Comparison of ENCODE assay signal across 8 cellular contexts in the genomic region with DNA sequence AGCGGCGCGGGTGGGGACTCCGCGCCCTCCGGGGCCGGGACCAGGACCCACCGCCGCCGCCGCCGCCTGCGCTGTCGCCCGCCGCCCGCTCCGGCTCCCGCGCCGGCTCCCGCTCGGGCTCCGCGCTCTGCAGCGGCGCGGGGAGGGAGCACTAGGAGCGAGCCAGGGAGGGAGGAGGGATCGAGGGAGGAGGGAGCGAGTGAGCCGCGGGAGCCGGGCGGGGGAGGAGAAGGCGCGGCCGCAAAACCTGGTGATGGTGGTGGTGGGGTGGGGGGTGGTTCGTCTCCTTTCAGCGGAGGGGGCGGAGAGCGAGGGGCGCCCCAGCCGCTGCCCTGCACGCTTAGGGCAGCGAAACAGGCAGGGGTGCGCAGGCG. TPM values are rescaled to one million over a fixed set of nuclear protein-coding genes. Genes with fewer than 3 reads are reported as not detected.
DNase-seq lines count a peak whose midpoint lies in the region; ATAC-seq and TF ChIP-seq lines count a peak whose summit lies in the region.

A gene with protein sequence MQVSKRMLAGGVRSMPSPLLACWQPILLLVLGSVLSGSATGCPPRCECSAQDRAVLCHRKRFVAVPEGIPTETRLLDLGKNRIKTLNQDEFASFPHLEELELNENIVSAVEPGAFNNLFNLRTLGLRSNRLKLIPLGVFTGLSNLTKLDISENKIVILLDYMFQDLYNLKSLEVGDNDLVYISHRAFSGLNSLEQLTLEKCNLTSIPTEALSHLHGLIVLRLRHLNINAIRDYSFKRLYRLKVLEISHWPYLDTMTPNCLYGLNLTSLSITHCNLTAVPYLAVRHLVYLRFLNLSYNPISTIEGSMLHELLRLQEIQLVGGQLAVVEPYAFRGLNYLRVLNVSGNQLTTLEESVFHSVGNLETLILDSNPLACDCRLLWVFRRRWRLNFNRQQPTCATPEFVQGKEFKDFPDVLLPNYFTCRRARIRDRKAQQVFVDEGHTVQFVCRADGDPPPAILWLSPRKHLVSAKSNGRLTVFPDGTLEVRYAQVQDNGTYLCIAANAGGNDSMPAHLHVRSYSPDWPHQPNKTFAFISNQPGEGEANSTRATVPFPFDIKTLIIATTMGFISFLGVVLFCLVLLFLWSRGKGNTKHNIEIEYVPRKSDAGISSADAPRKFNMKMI (minus strand): TSS at position 153 of the 374 bp plus-strand sequence. CDS start 597 bp downstream, outside the sequence.

- BruUV-seq in Caco-2 (replicated peaks; lab: Mats Ljungman, UMichigan) = no TSS peak

- H3K4me1 Mint-ChIP-seq in Caco-2 (ENCODE audit: low read depth, unreplicated experiment) (no peaks in the 10 kb centered on the region), natural killer cell (peaks cover 10 to 14% of the 10 kb centered on the region in 2 donors)

- CTCF ChIA-PET in Caco-2 (lab: Charles Lee) = interaction anchor here (0.6 to 2.2 kb wide), 23 partner anchors 9 to 636 kb away, joined by 3 to 34 read pairs (median 4); no protein-coding TSS in a partner anchor

- H3K27me3 Mint-ChIP-seq in Caco-2 (ENCODE audit: insufficient read depth, unreplicated experiment) (peaks cover 12% of the 10 kb centered on the region), natural killer cell (ENCODE audit: low read depth in 2 of 2) (peaks cover 51% of the 10 kb centered on the region in 2 donors)

- H3K4me3 ChIP-seq in Caco-2 (ENCODE audit: low read depth, low read length) (peak within 1 kb of the TSS; percentile 36), NT2/D1 (ENCODE audit: insufficient read length, low read depth) (peak within 1 kb of the TSS; percentile 61), esophagus (ENCODE audit: low read depth in 1 of 2, low read length in 2 of 2) (peak within 1 kb of the TSS; percentile 32 to 47)

- peak in 1 of 3 donors; percentile 2 for ATAC-seq in natural killer cell
- ATAC-seq in GM21723 (IDR thresholded peaks at IDR 0.05; ENCODE audit: unreplicated experiment) = no peak
- ATAC-seq in GM19023 (IDR thresholded peaks at IDR 0.05; ENCODE audit: unreplicated experiment) = no peak

- no peak within 1 kb of the TSS for H3K27ac ChIP-seq in esophagus (ENCODE audit: low read depth in 2 of 2, low read length in 1 of 2)

- intact Hi-C loops in Caco-2 (cut with micrococcal nuclease; ENCODE audit: unreplicated experiment) = loop anchor here (1.0 to 5.0 kb wide), 3 partner anchors 90 to 245 kb away; no protein-coding TSS in a partner anchor
- intact Hi-C loops in natural killer cell (cut with micrococcal nuclease) = no loop called here

- peak within 1 kb of the TSS; percentile 89 for H3K9ac ChIP-seq in NT2/D1 (ENCODE audit: insufficient read length, low read depth)

- POLR2A ChIA-PET in Caco-2 (lab: Charles Lee) = no interaction called here

- WGBS in esophagus, 2 donors = 1 to 6% methylated on average over 11 to 48 of the region's 48 CpGs

- peaks cover 6% of the 10 kb centered on the region for H3K27me3 ChIP-seq in Caco-2 (replicated peaks; ENCODE audit: control insufficient read depth, insufficient read depth, low read length)
- peaks cover 36% of the 10 kb centered on the region for H3K27me3 ChIP-seq in NT2/D1 (ENCODE audit: insufficient read depth, insufficient read length)
- peaks cover 0 to 12% of the 10 kb centered on the region in 2 donors for H3K27me3 ChIP-seq in esophagus (ENCODE audit: control insufficient read depth in 1 of 2, insufficient read depth in 2 of 2, low read length in 2 of 2)

- DNase-seq in Caco-2 (peak in 1 of 2 experiments; percentile 28), NT2/D1 (ENCODE audit: low read depth, low spot score) (no peak), natural killer cell (no peak), NCI-H187 treated with DMSO at 0.1 percent for 48 hours (lab: John Stamatoyannopoulos, UW) (no peak), HK-2 (ENCODE audit: unreplicated experiment) (no peak)

- H3K27ac Mint-ChIP-seq in Caco-2 (ENCODE audit: unreplicated experiment) (no peak within 1 kb of the TSS), natural killer cell (no peak within 1 kb of the TSS)

- TF ChIP-seq CTCF in Caco-2 (IDR thresholded peaks at IDR 0.05; ENCODE audit: insufficient read depth in 1 of 2, low read depth in 1 of 2, low read length in 1 of 2, severe bottlenecking in 1 of 2, unreplicated experiment in 1 of 2) (no peak), natural killer cell (IDR thresholded peaks at IDR 0.05) (no peak)

- H3K4me3 Mint-ChIP-seq in Caco-2 (ENCODE audit: unreplicated experiment) (peak within 1 kb of the TSS; percentile 63), natural killer cell (peak within 1 kb of the TSS; percentile 82)

- no peaks in the 10 kb centered on the region for H3K36me3 ChIP-seq in Caco-2 (ENCODE audit: control insufficient read depth, insufficient read depth, low read length)
- H3K36me3 ChIP-seq in NT2/D1 (ENCODE audit: insufficient read depth, insufficient read length, low read length) = no peaks in the 10 kb centered on the region
- H3K36me3 ChIP-seq in esophagus (ENCODE audit: control insufficient read depth in 2 of 2, insufficient read depth in 2 of 2, low read length in 1 of 2) = no peaks in the 10 kb centered on the region

- H3K9me3 ChIP-seq in Caco-2 = no peaks in the 10 kb centered on the region
- no peaks in the 10 kb centered on the region for H3K9me3 ChIP-seq in NT2/D1 (ENCODE audit: insufficient read depth, low read length)
- no peaks in the 10 kb centered on the region for H3K9me3 ChIP-seq in esophagus (ENCODE audit: control insufficient read depth in 2 of 2, insufficient read depth in 1 of 2, low read depth in 1 of 2, low read length in 1 of 2)

- H3K4me1 ChIP-seq in Caco-2 = peaks cover 6% of the 10 kb centered on the region; the same call in 1 of the 2 replicates
- peaks cover 46% of the 10 kb centered on the region for H3K4me1 ChIP-seq in NT2/D1 (ENCODE audit: insufficient read depth, insufficient read length)
- H3K4me1 ChIP-seq in esophagus (ENCODE audit: control insufficient read depth in 2 of 2, insufficient read depth in 2 of 2, low read length in 1 of 2) = peaks cover 3 to 4% of the 10 kb centered on the region in 2 donors

- H3K36me3 Mint-ChIP-seq in Caco-2 (ENCODE audit: insufficient read depth, unreplicated experiment) (no peaks in the 10 kb centered on the region), natural killer cell (no peaks in the 10 kb centered on the region)

- H3K9me3 Mint-ChIP-seq in Caco-2 (ENCODE audit: unreplicated experiment) (no peaks in the 10 kb centered on the region), natural killer cell (no peaks in the 10 kb centered on the region)

RNA-seq across cellular contexts. Expression of the gene that starts here (rescaled TPM):
- total RNA-seq in Caco-2 (2022) (1.3 and 1.4 TPM in 2 replicates), natural killer cell (not detected)
- under 1 TPM; 0.08 to 0.25 TPM for polyA plus RNA-seq in esophagus
